In genomic region chr15:66253296-66253642, GRCh38 we compare ENCODE assay signal across 11 cellular contexts. TPM values are rescaled to one million over a fixed set of nuclear protein-coding genes. Genes with fewer than 3 reads are reported as not detected.
DNase-seq lines count a peak whose midpoint lies in the region; ATAC-seq, FAIRE-seq and TF ChIP-seq lines count a peak whose summit lies in the region.
"Had no signal": no experiment of that assay in that cellular context is flagged by ENCODE, and none has a peak within 500 bp of the region (broad histone marks: within the 10 kb centered on the region; RNA-seq: fewer than 3 reads in every experiment).

No MANE protein-coding gene starts in this region.

- peaks cover 20% of the 10 kb centered on the region for H3F3A ChIP-seq in GM23338 (replicated peaks; ENCODE audit: low read depth)

- H3K27me3 ChIP-seq in GM23338 (ENCODE audit: insufficient read depth) (peaks cover 84% of the 10 kb centered on the region), iPS-15b (ENCODE audit: control insufficient read depth, insufficient read depth, low read length) (peaks cover 79% of the 10 kb centered on the region), Karpas-422 (ENCODE audit: low read length) (no peaks in the 10 kb centered on the region; the same call in 1 of the 2 replicates)

- H3K9ac ChIP-seq in iPS-15b (ENCODE audit: low read depth, low read length) (no peak overlapping the region), Karpas-422 (ENCODE audit: low read length) (no peak overlapping the region)

- TF ChIP-seq CTCF in GM23338 (conservative IDR thresholded peaks at IDR 0.05; ENCODE audit: low read depth in 2 of 2) (no peak), WI38 (IDR thresholded peaks at IDR 0.05; ENCODE audit: low read depth, low read length) (no peak), D721Med (IDR thresholded peaks at IDR 0.05; ENCODE audit: insufficient read depth, missing control alignments) (no peak)

- H3K4me1 ChIP-seq in GM23338 (ENCODE audit: insufficient read depth) (peaks cover 40% of the 10 kb centered on the region), iPS-15b (ENCODE audit: control insufficient read depth, insufficient read depth, low read length) (peaks cover 24% of the 10 kb centered on the region), Karpas-422 (ENCODE audit: low read length) (no peaks in the 10 kb centered on the region)

- peaks cover 3% of the 10 kb centered on the region; the same call in 1 of the 3 replicates for H3K36me3 Mint-ChIP-seq in GM23338 (ENCODE audit: low read depth)
- no peaks in the 10 kb centered on the region for H3K36me3 Mint-ChIP-seq in stimulated activated effector memory CD8-positive, alpha-beta T cell treated with anti-CD3 and anti-CD28 coated beads, Interleukin-12 subunit alpha, Interleukin-12 subunit beta, amount 100 ng/mL, for 72 hours

- no peaks in the 10 kb centered on the region for H3K9me3 Mint-ChIP-seq in GM23338
- H3K9me3 Mint-ChIP-seq in stimulated activated effector memory CD8-positive, alpha-beta T cell treated with anti-CD3 and anti-CD28 coated beads, Interleukin-12 subunit alpha, Interleukin-12 subunit beta, amount 100 ng/mL, for 72 hours, result no peaks in the 10 kb centered on the region
- H3K9me3 Mint-ChIP-seq: activated CD4-positive, alpha-beta memory T cell treated with anti-CD3 and anti-CD28 coated beads, Interleukin-2, amount 10 ng/mL, durations not matched to agents 7 days and 5 days had no signal

- peak overlapping the region; percentile 99 for H3K4me3 ChIP-seq in GM23338
- H3K4me3 ChIP-seq in WI38 (ENCODE audit: low read depth, low read length), result peak overlapping the region; percentile 41
- peak overlapping the region; percentile 76 for H3K4me3 ChIP-seq in iPS-15b (ENCODE audit: low read depth, low read length)
- H3K4me3 ChIP-seq in Karpas-422 (ENCODE audit: low read length), result no peak overlapping the region

- FAIRE-seq in D721Med (lab: Jason Lieb, UNC), result no peak
- FAIRE-seq in GM12891 (lab: Jason Lieb, UNC), result no peak
- FAIRE-seq: endometrium, GM18507 had no signal

- peak overlapping the region; percentile 92; the same call in 2 of the 3 replicates for H3K4me3 Mint-ChIP-seq in GM23338
- H3K4me3 Mint-ChIP-seq in stimulated activated effector memory CD8-positive, alpha-beta T cell treated with anti-CD3 and anti-CD28 coated beads, Interleukin-12 subunit alpha, Interleukin-12 subunit beta, amount 100 ng/mL, for 72 hours, result peak overlapping the region; percentile 69

- H3K27me3 Mint-ChIP-seq in GM23338 (ENCODE audit: insufficient read depth, low read depth, poor library complexity), result peaks cover 67% of the 10 kb centered on the region

- peak; percentile 9 for ATAC-seq in GM23338
- ATAC-seq in stimulated activated effector memory CD8-positive, alpha-beta T cell treated with anti-CD3 and anti-CD28 coated beads, Interleukin-12 subunit alpha, Interleukin-12 subunit beta, amount 100 ng/mL, for 72 hours, result no peak
- no peak for ATAC-seq in GM21528 (IDR thresholded peaks at IDR 0.05; ENCODE audit: low FRiP score, unreplicated experiment)

- H3K27ac ChIP-seq in GM23338 (ENCODE audit: low read depth), result no peak overlapping the region
- H3K27ac ChIP-seq in Karpas-422 (ENCODE audit: low read length), result no peak overlapping the region

- DNase-seq in GM23338 (ENCODE audit: low spot score) (no peak), D721Med (ENCODE audit: insufficient read length, low spot score) (no peak), Karpas-422 (no peak), GM12891 (ENCODE audit: insufficient read length, low spot score) (no peak)
- DNase-seq in stimulated activated effector memory CD8-positive, alpha-beta T cell treated with anti-CD3 and anti-CD28 coated beads, Interleukin-12 subunit alpha, Interleukin-12 subunit beta, amount 100 ng/mL, for 72 hours (ENCODE audit: low spot score in 2 of 2), result no peak
- DNase-seq: activated CD4-positive, alpha-beta memory T cell treated with anti-CD3 and anti-CD28 coated beads, Interleukin-2, amount 10 ng/mL, durations not matched to agents 7 days and 5 days had no signal

- H2AFZ ChIP-seq in GM23338 (peak overlapping the region; percentile 99), Karpas-422 (ENCODE audit: low read length) (no peak overlapping the region)

- no peaks in the 10 kb centered on the region for H3K9me2 ChIP-seq in GM23338 (ENCODE audit: insufficient read depth)
- no peaks in the 10 kb centered on the region for H3K9me2 ChIP-seq in Karpas-422 (replicated peaks; ENCODE audit: insufficient read depth, low read length)

- no peaks in the 10 kb centered on the region for H3K36me3 ChIP-seq in GM23338 (ENCODE audit: insufficient read depth)
- no peaks in the 10 kb centered on the region for H3K36me3 ChIP-seq in iPS-15b (ENCODE audit: control insufficient read depth, insufficient read depth, low read length)
- H3K36me3 ChIP-seq in Karpas-422 (ENCODE audit: insufficient read depth, low read length), result no peaks in the 10 kb centered on the region

- H3K4me2 ChIP-seq in GM23338 (peak overlapping the region; percentile 100), Karpas-422 (ENCODE audit: low read depth, low read length, poor library complexity, severe bottlenecking) (no peak overlapping the region)

- H3K79me2 ChIP-seq in GM23338 (replicated peaks; ENCODE audit: insufficient read depth) (no peaks in the 10 kb centered on the region), Karpas-422 (ENCODE audit: low read length) (no peaks in the 10 kb centered on the region)

- no peaks in the 10 kb centered on the region for H3K9me3 ChIP-seq in iPS-15b (ENCODE audit: control insufficient read depth, insufficient read depth, low read length)
- H3K9me3 ChIP-seq in Karpas-422 (ENCODE audit: low read length), result no peaks in the 10 kb centered on the region

- TF ChIP-seq POLR2A in GM12891 (IDR thresholded peaks at IDR 0.05; ENCODE audit: low read depth, low read length), result no peak

- H4K20me1 ChIP-seq in GM23338 (replicated peaks; ENCODE audit: insufficient read depth) (no peaks in the 10 kb centered on the region), Karpas-422 (ENCODE audit: insufficient read depth, low read depth, low read length) (no peaks in the 10 kb centered on the region)

- H3K27ac Mint-ChIP-seq in GM23338, result no peak overlapping the region
- H3K27ac Mint-ChIP-seq in stimulated activated effector memory CD8-positive, alpha-beta T cell treated with anti-CD3 and anti-CD28 coated beads, Interleukin-12 subunit alpha, Interleukin-12 subunit beta, amount 100 ng/mL, for 72 hours, result no peak overlapping the region
- H3K27ac Mint-ChIP-seq: activated CD4-positive, alpha-beta memory T cell treated with anti-CD3 and anti-CD28 coated beads, Interleukin-2, amount 10 ng/mL, durations not matched to agents 7 days and 5 days had no signal

- H3K4me1 Mint-ChIP-seq in GM23338, result peaks cover 39% of the 10 kb centered on the region
- peaks cover 26% of the 10 kb centered on the region for H3K4me1 Mint-ChIP-seq in stimulated activated effector memory CD8-positive, alpha-beta T cell treated with anti-CD3 and anti-CD28 coated beads, Interleukin-12 subunit alpha, Interleukin-12 subunit beta, amount 100 ng/mL, for 72 hours

TF ChIP-seq in GM23338, 12 proteins besides CTCF, POLR2A, EP300 and RAD21 (continues in another document):
- TF ChIP-seq EZH2phosphoT487 (IDR thresholded peaks at IDR 0.05; ENCODE audit: unreplicated experiment) (no peak), ETS1 (IDR thresholded peaks at IDR 0.05) (no peak), JUNB (IDR thresholded peaks at IDR 0.05; ENCODE audit: unreplicated experiment) (no peak)

TF ChIP-seq in GM12891, 5 proteins besides CTCF, POLR2A, EP300 and RAD21:
- no peak for TF ChIP-seq TAF1 (IDR thresholded peaks at IDR 0.05; ENCODE audit: low read depth, low read length)
- TF ChIP-seq PAX5 (IDR thresholded peaks at IDR 0.05; ENCODE audit: insufficient read depth, low read length, severe bottlenecking), result no peak
- no peak for TF ChIP-seq SPI1 (IDR thresholded peaks at IDR 0.05; ENCODE audit: low read depth, low read length)
- no peak for TF ChIP-seq POU2F2 (IDR thresholded peaks at IDR 0.05; ENCODE audit: low read depth, low read length)
- TF ChIP-seq POLR2AphosphoS5 (IDR thresholded peaks at IDR 0.05; ENCODE audit: low read depth, low read length), result no peak

RNA-seq across cellular contexts. Expression of gene MEGF11, which starts 0.3 kb away (rescaled TPM):
- total RNA-seq in GM23338 (2014; rRNA removed; shearing (Covaris generic)), result 1.3 and 2.4 TPM in 2 replicates
- polyA plus RNA-seq in GM23338 (2016; fragmentation: Nextera tagmentation; extraction: Ambion mirVana), result 1.1 and 1.9 TPM in 2 replicates
- total RNA-seq in Karpas-422 (2014; rRNA removed; shearing (Covaris generic); ENCODE audit: low replicate concordance), result not detected in 2 replicates
- 0.85 TPM for polyA plus RNA-seq in GM12891 (2012; ENCODE audit: low read depth, missing spikeins)
- total RNA-seq: activated CD4-positive, alpha-beta memory T cell treated with anti-CD3 and anti-CD28 coated beads, Interleukin-2, amount 10 ng/mL, durations not matched to agents 7 days and 5 days had no signal

RNA-seq across cellular contexts. Expression of gene DIS3L, which starts 40.1 kb away (rescaled TPM):
- 21.8 and 35.7 TPM in 2 replicates for total RNA-seq in GM23338 (2014; rRNA removed; shearing (Covaris generic))
- polyA plus RNA-seq in GM23338 (2016; fragmentation: Nextera tagmentation; extraction: Ambion mirVana), result 7.1 and 8.9 TPM in 2 replicates
- total RNA-seq in Karpas-422 (2014; rRNA removed; shearing (Covaris generic); ENCODE audit: low replicate concordance), result 25.5 and 40.2 TPM in 2 replicates
- polyA plus RNA-seq in GM12891 (2012; ENCODE audit: low read depth, missing spikeins), result 8.9 TPM
